Comparison of ENCODE assay signal across 19 cellular contexts in the genomic region with DNA sequence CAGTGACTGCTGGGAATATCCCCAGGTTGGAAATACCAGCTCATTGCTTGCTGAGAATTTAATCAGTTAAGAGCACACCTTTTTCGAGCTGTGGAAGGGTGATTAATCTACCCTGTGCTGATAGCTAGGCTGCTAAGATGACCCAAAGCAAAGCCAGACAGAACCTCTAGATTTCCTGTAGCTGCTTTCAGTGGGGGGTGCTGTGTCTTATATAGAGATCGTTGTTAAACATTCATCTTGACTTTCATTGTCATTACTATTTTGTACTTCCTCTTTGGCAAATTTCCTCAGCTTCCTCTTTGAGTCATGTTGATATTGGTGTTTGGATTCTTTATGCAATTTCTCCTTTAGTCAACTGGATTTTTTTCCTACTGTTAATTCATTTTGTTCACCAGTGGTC.
A peak's percentile ranks its signal among the peaks of the same experiment; 100 is the strongest.
DNase-seq lines count a peak whose midpoint lies in the region; ATAC-seq and TF ChIP-seq lines count a peak whose summit lies in the region.
"Had no signal": no experiment of that assay in that cellular context is flagged by ENCODE, and none has a peak within 500 bp of the region (broad histone marks: within the 10 kb centered on the region; RNA-seq: fewer than 3 reads in every experiment).

No MANE protein-coding gene starts in this region.

- WGBS in transverse colon (ENCODE audit: low coverage in 1 of 2), 2 donors = 52% methylated on average over 2 of the region's 2 CpGs; no CpG with 5 or more reads in 1 of the 2 donors

- no peaks in the 10 kb centered on the region for H3K9me2 ChIP-seq in GM23338 (ENCODE audit: insufficient read depth)

- peak overlapping the region; percentile 26; the same call in 1 of the 2 replicates for H3K27ac Mint-ChIP-seq in GM23338
- H3K27ac Mint-ChIP-seq: CD8-positive, alpha-beta T cell; natural killer cell had no signal

- H3K27ac ChIP-seq in GM23338 (ENCODE audit: low read depth) (no peak overlapping the region), transverse colon (no peak overlapping the region), right atrium auricular region (no peak overlapping the region)
- H3K27ac ChIP-seq in effector memory CD4-positive, alpha-beta T cell (ENCODE audit: insufficient read depth, low read length, poor library complexity, severe bottlenecking) = no peak overlapping the region
- H3K27ac ChIP-seq: cardiac muscle cell, SK-N-MC had no signal

- peaks cover 8% of the 10 kb centered on the region; the same call in 2 of the 3 replicates for H3K4me1 Mint-ChIP-seq in GM23338
- H3K4me1 Mint-ChIP-seq: natural killer cell had no signal

- no peak for ATAC-seq in GM23338
- ATAC-seq: CD8-positive, alpha-beta T cell; natural killer cell; sciatic nerve had no signal

- H3K36me3 ChIP-seq in GM23338 (ENCODE audit: insufficient read depth) = no peaks in the 10 kb centered on the region
- H3K36me3 ChIP-seq in transverse colon = no peaks in the 10 kb centered on the region
- no peaks in the 10 kb centered on the region for H3K36me3 ChIP-seq in right atrium auricular region
- H3K36me3 ChIP-seq in effector memory CD4-positive, alpha-beta T cell (ENCODE audit: control insufficient read depth, insufficient read depth, low read length) = no peaks in the 10 kb centered on the region
- H3K36me3 ChIP-seq: cardiac muscle cell, heart right ventricle had no signal

- H3K79me2 ChIP-seq in GM23338 (replicated peaks; ENCODE audit: insufficient read depth) = no peaks in the 10 kb centered on the region

- H3K4me3 Mint-ChIP-seq in GM23338 = no peak overlapping the region
- H3K4me3 Mint-ChIP-seq: CD8-positive, alpha-beta T cell; natural killer cell had no signal

- H3K27me3 ChIP-seq in GM23338 (ENCODE audit: insufficient read depth) = no peaks in the 10 kb centered on the region
- no peaks in the 10 kb centered on the region for H3K27me3 ChIP-seq in transverse colon
- no peaks in the 10 kb centered on the region for H3K27me3 ChIP-seq in right atrium auricular region
- H3K27me3 ChIP-seq in effector memory CD4-positive, alpha-beta T cell (replicated peaks; ENCODE audit: control insufficient read depth, insufficient read depth, low read length, poor library complexity, severe bottlenecking) = no peaks in the 10 kb centered on the region
- H3K27me3 ChIP-seq: cardiac muscle cell, heart right ventricle had no signal

- no peak overlapping the region for H3K4me3 ChIP-seq in GM23338
- H3K4me3 ChIP-seq in transverse colon = no peak overlapping the region
- H3K4me3 ChIP-seq in right atrium auricular region = no peak overlapping the region
- no peak overlapping the region for H3K4me3 ChIP-seq in effector memory CD4-positive, alpha-beta T cell (ENCODE audit: insufficient read depth, low read depth, low read length, poor library complexity, severe bottlenecking)
- H3K4me3 ChIP-seq: cardiac muscle cell, heart right ventricle, SK-N-MC had no signal

- H3K4me2 ChIP-seq in GM23338 = peak overlapping the region; percentile 24; the same call in 1 of the 2 replicates

- H3K36me3 Mint-ChIP-seq in GM23338 (ENCODE audit: low read depth) = no peaks in the 10 kb centered on the region
- H3K36me3 Mint-ChIP-seq: natural killer cell had no signal

- no peaks in the 10 kb centered on the region for H3K9me3 Mint-ChIP-seq in GM23338
- H3K9me3 Mint-ChIP-seq: CD8-positive, alpha-beta T cell; natural killer cell had no signal

- DNase-seq in GM23338 (ENCODE audit: low spot score) (no peak), NOMO-1 treated with dmso at 0.1 percent for 144 hours (lab: John Stamatoyannopoulos, UW; ENCODE audit: unreplicated experiment) (peak; percentile 74), dermis blood vessel endothelial cell (peak; percentile 79), pons (ENCODE audit: low spot score) (peak; percentile 75), transverse colon (no peak), right atrium auricular region (ENCODE audit: low spot score) (no peak), occipital lobe (lab: John Stamatoyannopoulos, UW) (no peak)
- DNase-seq in effector memory CD4-positive, alpha-beta T cell = no peak
- DNase-seq: activated CD4-positive, CD25-positive, alpha-beta regulatory T cell; activated naive CD4-positive, alpha-beta T cell treated with anti-CD3 and anti-CD28 coated beads, Interleukin-2, amount 50 U/mL, for 16 hours; CD8-positive, alpha-beta T cell; heart right ventricle; natural killer cell; NCI-H1694 treated with DMSO at 0.1 percent for 48 hours; NCI-H748 treated with DMSO at 0.1 percent for 48 hours; stimulated activated naive CD4-positive, alpha-beta T cell treated with Interleukin-2 at 50 U/mL for 16 hours had no signal

- intact Hi-C loops in transverse colon (cut with DNase I; ENCODE audit: low total_unique reads) = no loop called here

- TF ChIP-seq POLR2A in transverse colon (IDR thresholded peaks at IDR 0.05) = no peak

- no peaks in the 10 kb centered on the region for H3F3A ChIP-seq in GM23338 (replicated peaks; ENCODE audit: low read depth)

- no peaks in the 10 kb centered on the region for H3K4me1 ChIP-seq in GM23338 (ENCODE audit: insufficient read depth)
- peaks cover 0 to 13% (median 2%) of the 10 kb centered on the region in 4 donors for H3K4me1 ChIP-seq in transverse colon
- H3K4me1 ChIP-seq in right atrium auricular region = peaks cover 0 to 16% of the 10 kb centered on the region in 2 donors
- H3K4me1 ChIP-seq in effector memory CD4-positive, alpha-beta T cell (ENCODE audit: control insufficient read depth, insufficient read depth, low read length, poor library complexity, severe bottlenecking) = no peaks in the 10 kb centered on the region

- H4K20me1 ChIP-seq in GM23338 (replicated peaks; ENCODE audit: insufficient read depth) = no peaks in the 10 kb centered on the region; the same call in 1 of the 2 replicates

- no peak for TF ChIP-seq EP300 in transverse colon (IDR thresholded peaks at IDR 0.05; ENCODE audit: low read depth)

- TF ChIP-seq CTCF in GM23338 (conservative IDR thresholded peaks at IDR 0.05; ENCODE audit: low read depth in 2 of 2) (no peak), transverse colon (IDR thresholded peaks at IDR 0.05) (no peak), right atrium auricular region (IDR thresholded peaks at IDR 0.05) (no peak)

- H3K9me3 ChIP-seq in transverse colon (no peaks in the 10 kb centered on the region), right atrium auricular region (no peaks in the 10 kb centered on the region)
- H3K9me3 ChIP-seq in effector memory CD4-positive, alpha-beta T cell (ENCODE audit: control insufficient read depth, low read length) = no peaks in the 10 kb centered on the region
- H3K9me3 ChIP-seq: heart right ventricle had no signal

- H2AFZ ChIP-seq in GM23338 = no peak overlapping the region

- peaks cover 3% of the 10 kb centered on the region for H3K27me3 Mint-ChIP-seq in GM23338 (ENCODE audit: insufficient read depth, low read depth, poor library complexity)

- in situ Hi-C loops in transverse colon (cut with MboI; ENCODE audit: low pct_ligation_motif_present in 1 of 4, low pct_unique_long_range_greater_than_20kb in 1 of 4, low sequenced_read_pairs in 3 of 4) = no loop called here

Comparison
In these comparisons a context has a peak if more than half of its experiments do, and no peak if none do; other contexts are left out.
1. DNase-seq: peak in NOMO-1 treated with dmso at 0.1 percent for 144 hours (single experiment), dermis blood vessel endothelial cell (single experiment) and pons (single experiment); none in GM23338 (single experiment), transverse colon (single experiment), right atrium auricular region (single experiment), occipital lobe (single experiment) and effector memory CD4-positive, alpha-beta T cell (0 of 3).